In the genomic region with DNA sequence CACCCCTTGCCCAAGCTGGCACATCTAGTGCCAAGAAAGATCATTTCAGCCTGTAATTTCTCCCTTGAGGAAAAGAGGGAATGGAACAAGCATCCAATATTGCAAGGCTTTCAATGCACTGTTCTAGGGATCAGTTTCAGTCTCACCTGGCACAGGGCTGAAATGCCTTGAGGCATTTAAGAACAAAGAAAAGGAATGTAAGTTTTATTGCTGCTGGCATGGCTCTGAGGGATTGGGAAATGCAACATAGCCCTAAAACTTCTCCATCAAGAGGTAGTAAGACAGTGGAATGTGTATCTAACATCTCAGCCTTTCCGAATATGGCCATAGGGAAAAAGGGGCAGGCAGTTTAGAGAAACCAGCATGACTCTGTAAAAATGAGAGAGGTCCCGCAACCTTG, we compare ENCODE assay signal across 21 cellular contexts.
"Had no signal": no experiment of that assay in that cellular context is flagged by ENCODE, and none has a peak within 500 bp of the region (broad histone marks: within the 10 kb centered on the region; RNA-seq: fewer than 3 reads in every experiment).

No MANE protein-coding gene starts in this region.

- H3K9ac ChIP-seq: neural progenitor cell had no signal

- H3K27me3 ChIP-seq: body of pancreas, neural progenitor cell, spleen, upper lobe of left lung had no signal

- DNase-seq: activated CD4-positive, alpha-beta T cell treated with anti-CD3 and anti-CD28 coated beads, Interleukin-2, amount 10 ng/mL, durations not matched to agents 7 days and 5 days; activated CD4-positive, CD25-positive, alpha-beta regulatory T cell treated with anti-CD3 and anti-CD28 coated beads, Interleukin-2, amount 50 U/mL, for 72 hours; activated CD8-positive, alpha-beta T cell treated with anti-CD3 and anti-CD28 coated beads for 36 hours; activated gamma-delta T cell; activated naive CD4-positive, alpha-beta T cell treated with anti-CD3 and anti-CD28 coated beads, Interleukin-2, amount 50 U/mL, for 16 hours; anterior cingulate cortex; body of pancreas; effector memory CD4-positive, alpha-beta T cell; hippocampal formation; kidney; lower lobe of right lung; naive thymus-derived CD4-positive, alpha-beta T cell; spleen; stimulated activated CD4-positive, alpha-beta T cell treated with anti-CD3 and anti-CD28 coated beads, Interleukin-4, amount 100 ng/mL, for 1 hour; stimulated activated naive CD4-positive, alpha-beta T cell treated with Interleukin-2 at 50 U/mL for 16 hours; upper lobe of left lung had no signal

- H3K4me3 ChIP-seq: body of pancreas, lower lobe of right lung, neural progenitor cell, spleen, thoracic aorta, upper lobe of left lung had no signal

- H3K4me3 Mint-ChIP-seq: activated CD4-positive, alpha-beta T cell treated with anti-CD3 and anti-CD28 coated beads, Interleukin-2, amount 10 ng/mL, durations not matched to agents 7 days and 5 days; activated CD8-positive, alpha-beta T cell treated with anti-CD3 and anti-CD28 coated beads for 36 hours; activated T-helper 1 cell treated with anti-CD3 and anti-CD28 coated beads, Interleukin-12 subunit alpha, Interleukin-12 subunit beta, Interleukin-2, Interleukin-4 antibody, amounts not matched to agents 30 ng/mL and 10 ng/mL and 1 ng/mL, durations not matched to agents 14 hours and 24 hours and 36 hours; dendritic cell treated with granulocyte-macrophage colony-stimulating factor and Interleukin-4, amounts not matched to agents 40 ng/mL and 50 ng/mL, for 4 days; naive thymus-derived CD4-positive, alpha-beta T cell; neural progenitor cell had no signal

- H3K4me1 Mint-ChIP-seq: activated CD4-positive, alpha-beta T cell treated with anti-CD3 and anti-CD28 coated beads, Interleukin-2, amount 10 ng/mL, durations not matched to agents 7 days and 5 days; neural progenitor cell had no signal

- H3K4me1 ChIP-seq: body of pancreas, lower lobe of right lung, neural progenitor cell, spleen, upper lobe of left lung had no signal

- H3K9me3 ChIP-seq: body of pancreas, lower lobe of right lung, thoracic aorta had no signal

- H3K4me2 ChIP-seq: neural progenitor cell had no signal

- H3K27ac Mint-ChIP-seq: activated CD4-positive, alpha-beta T cell treated with anti-CD3 and anti-CD28 coated beads, Interleukin-2, amount 10 ng/mL, durations not matched to agents 7 days and 5 days; activated CD8-positive, alpha-beta T cell treated with anti-CD3 and anti-CD28 coated beads for 36 hours; activated T-helper 1 cell treated with anti-CD3 and anti-CD28 coated beads, Interleukin-12 subunit alpha, Interleukin-12 subunit beta, Interleukin-2, Interleukin-4 antibody, amounts not matched to agents 30 ng/mL and 10 ng/mL and 1 ng/mL, durations not matched to agents 14 hours and 24 hours and 36 hours; dendritic cell treated with granulocyte-macrophage colony-stimulating factor and Interleukin-4, amounts not matched to agents 40 ng/mL and 50 ng/mL, for 4 days; naive thymus-derived CD4-positive, alpha-beta T cell; neural progenitor cell had no signal

- H2AFZ ChIP-seq: neural progenitor cell had no signal

- H3K9me3 Mint-ChIP-seq: activated T-helper 1 cell treated with anti-CD3 and anti-CD28 coated beads, Interleukin-12 subunit alpha, Interleukin-12 subunit beta, Interleukin-2, Interleukin-4 antibody, amounts not matched to agents 30 ng/mL and 10 ng/mL and 1 ng/mL, durations not matched to agents 14 hours and 24 hours and 36 hours; neural progenitor cell had no signal

- H3K36me3 Mint-ChIP-seq: naive thymus-derived CD4-positive, alpha-beta T cell; neural progenitor cell had no signal

- H3K27ac ChIP-seq: body of pancreas, lower lobe of right lung, neural progenitor cell, spleen, thoracic aorta, upper lobe of left lung, VCaP had no signal

- H3K27me3 Mint-ChIP-seq: activated CD4-positive, alpha-beta T cell treated with anti-CD3 and anti-CD28 coated beads, Interleukin-2, amount 10 ng/mL, durations not matched to agents 7 days and 5 days; activated CD8-positive, alpha-beta T cell treated with anti-CD3 and anti-CD28 coated beads for 36 hours; dendritic cell treated with granulocyte-macrophage colony-stimulating factor and Interleukin-4, amounts not matched to agents 40 ng/mL and 50 ng/mL, for 4 days; naive thymus-derived CD4-positive, alpha-beta T cell had no signal

- H3K36me3 ChIP-seq: lower lobe of right lung, neural progenitor cell, spleen, thoracic aorta, upper lobe of left lung had no signal
